ENCODE assay signal across 24 cellular contexts in the genomic region with DNA sequence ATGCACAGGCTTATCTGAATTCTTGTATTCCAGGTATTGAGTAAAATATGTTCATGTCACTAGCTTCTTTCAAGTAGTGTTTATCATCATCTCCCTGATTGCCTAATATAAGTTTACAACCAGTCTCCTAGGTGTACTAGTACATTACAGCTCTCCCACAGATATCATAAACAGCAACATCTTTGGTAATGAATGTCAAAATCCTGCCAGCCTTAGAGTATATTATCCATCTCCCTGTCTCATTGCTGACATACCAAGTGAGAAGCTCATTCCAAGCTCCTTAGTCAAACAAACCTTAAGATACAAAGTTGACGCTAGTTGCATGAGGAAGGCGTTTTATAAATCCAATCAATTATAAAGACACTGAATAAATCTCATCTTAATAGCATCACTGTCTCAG.
A peak's percentile ranks its signal among the peaks of the same experiment; 100 is the strongest.
DNase-seq lines count a peak whose midpoint lies in the region; ATAC-seq, FAIRE-seq and TF ChIP-seq lines count a peak whose summit lies in the region.
"Had no signal": no experiment of that assay in that cellular context is flagged by ENCODE, and none has a peak within 500 bp of the region (broad histone marks: within the 10 kb centered on the region; RNA-seq: fewer than 3 reads in every experiment).

No MANE protein-coding gene starts in this region.

- no peak for ATAC-seq in foreskin keratinocyte
- ATAC-seq: GM12878, Right ventricle myocardium inferior had no signal

- no peaks in the 10 kb centered on the region for H4K20me1 ChIP-seq in astrocyte (ENCODE audit: insufficient read depth, low read length)
- H4K20me1 ChIP-seq: BLaER1 had no signal

- H3K9ac ChIP-seq in astrocyte (ENCODE audit: low read length) (no peak overlapping the region), trophoblast cell (ENCODE audit: low read length) (no peak overlapping the region)
- H3K9ac ChIP-seq: BLaER1, GM23248, KMS-11 had no signal

- no peak for TF ChIP-seq EP300 in tibial nerve (IDR thresholded peaks at IDR 0.05)

- H3K79me1 ChIP-seq in trophoblast cell (ENCODE audit: low read length) = no peaks in the 10 kb centered on the region

- H3K9me3 Mint-ChIP-seq in astrocyte (ENCODE audit: unreplicated experiment) = no peaks in the 10 kb centered on the region
- H3K9me3 Mint-ChIP-seq in activated naive CD4-positive, alpha-beta T cell treated with anti-CD3 and anti-CD28 coated beads for 36 hours = peaks cover 3% of the 10 kb centered on the region

- H2BK12ac ChIP-seq in trophoblast cell (ENCODE audit: low read length) = no peak overlapping the region

- no peaks in the 10 kb centered on the region for H3K36me3 Mint-ChIP-seq in astrocyte (ENCODE audit: low read depth, unreplicated experiment)
- H3K36me3 Mint-ChIP-seq in activated naive CD4-positive, alpha-beta T cell treated with anti-CD3 and anti-CD28 coated beads for 36 hours (ENCODE audit: low read depth) = no peaks in the 10 kb centered on the region

- no peak overlapping the region for H3K18ac ChIP-seq in trophoblast cell (ENCODE audit: low read length)

- H3K4me1 ChIP-seq in astrocyte (ENCODE audit: insufficient read depth, low read length) (no peaks in the 10 kb centered on the region), foreskin keratinocyte (no peaks in the 10 kb centered on the region), trophoblast cell (ENCODE audit: control insufficient read depth in 1 of 2, insufficient read depth in 2 of 2, low read length in 2 of 2) (no peaks in the 10 kb centered on the region), tibial nerve (no peaks in the 10 kb centered on the region)
- H3K4me1 ChIP-seq: BLaER1, HAP-1 had no signal

- H3K4me3 ChIP-seq in astrocyte (ENCODE audit: insufficient read depth, low read depth, low read length) (no peak overlapping the region), trophoblast cell (ENCODE audit: low read depth, low read length) (no peak overlapping the region), tibial nerve (no peak overlapping the region)
- H3K4me3 ChIP-seq: BLaER1, GM12878, GM23248, HAP-1 had no signal

- no peak for TF ChIP-seq CTCF in astrocyte (IDR thresholded peaks at IDR 0.05; ENCODE audit: insufficient read depth, low read depth, low read length)
- no peak for TF ChIP-seq CTCF in foreskin keratinocyte (conservative IDR thresholded peaks at IDR 0.05)
- no peak for TF ChIP-seq CTCF in tibial nerve (IDR thresholded peaks at IDR 0.05)

- no peak overlapping the region for H2AK5ac ChIP-seq in trophoblast cell (ENCODE audit: low read length)

- no peak for TF ChIP-seq POLR2A in tibial nerve (IDR thresholded peaks at IDR 0.05)

- H4K12ac ChIP-seq in trophoblast cell (ENCODE audit: low read depth, low read length) = no peak overlapping the region

- H4K91ac ChIP-seq in trophoblast cell (ENCODE audit: low read depth, low read length) = no peak overlapping the region

- H3K79me2 ChIP-seq in astrocyte (ENCODE audit: insufficient read depth, low read length) = no peaks in the 10 kb centered on the region
- H3K79me2 ChIP-seq in trophoblast cell (ENCODE audit: control insufficient read depth, insufficient read depth, low read length, poor library complexity) = no peaks in the 10 kb centered on the region

- no peak overlapping the region for H3K27ac Mint-ChIP-seq in astrocyte (ENCODE audit: unreplicated experiment)
- H3K27ac Mint-ChIP-seq in activated naive CD4-positive, alpha-beta T cell treated with anti-CD3 and anti-CD28 coated beads for 36 hours = no peak overlapping the region
- H3K27ac Mint-ChIP-seq: CD4-positive, alpha-beta T cell had no signal

- H3K4ac ChIP-seq in trophoblast cell (ENCODE audit: low read depth, low read length) = no peak overlapping the region

- CTCF ChIA-PET in activated naive CD4-positive, alpha-beta T cell treated with anti-CD3 and anti-CD28 coated beads for 36 hours (lab: Charles Lee) = no interaction called here

- no peak overlapping the region for H2BK120ac ChIP-seq in trophoblast cell (ENCODE audit: insufficient read depth, low read length, poor library complexity)

- no peaks in the 10 kb centered on the region for H3K9me3 ChIP-seq in astrocyte (ENCODE audit: insufficient read depth, low read depth, low read length)
- no peaks in the 10 kb centered on the region for H3K9me3 ChIP-seq in trophoblast cell (ENCODE audit: insufficient read depth, low read depth, low read length)
- peaks cover 0 to 2% (median 0%) of the 10 kb centered on the region in 4 donors for H3K9me3 ChIP-seq in tibial nerve
- H3K9me3 ChIP-seq: BLaER1, HAP-1 had no signal

- H3K27ac ChIP-seq in astrocyte (ENCODE audit: low read depth, low read length) = no peak overlapping the region
- no peak overlapping the region for H3K27ac ChIP-seq in foreskin keratinocyte
- H3K27ac ChIP-seq in trophoblast cell (ENCODE audit: low read depth, low read length) = no peak overlapping the region
- no peak overlapping the region for H3K27ac ChIP-seq in tibial nerve
- H3K27ac ChIP-seq: BLaER1, GM23248, KMS-11 had no signal

- no peak overlapping the region for H3K14ac ChIP-seq in trophoblast cell (ENCODE audit: low read length)

- FAIRE-seq in HTR-8/SVneo (lab: Jason Lieb, UNC) (no peak), astrocyte (lab: Jason Lieb, UNC) (no peak)
- FAIRE-seq: GM12878, RCC 7860 had no signal

- H2BK5ac ChIP-seq in trophoblast cell (ENCODE audit: low read depth, low read length, poor library complexity) = no peak overlapping the region

- no peak overlapping the region for H4K8ac ChIP-seq in trophoblast cell (ENCODE audit: low read depth, low read length)

- H3K27me3 Mint-ChIP-seq in astrocyte (ENCODE audit: low read depth, unreplicated experiment) = no peaks in the 10 kb centered on the region
- no peaks in the 10 kb centered on the region for H3K27me3 Mint-ChIP-seq in activated naive CD4-positive, alpha-beta T cell treated with anti-CD3 and anti-CD28 coated beads for 36 hours (ENCODE audit: low read depth)
- H3K27me3 Mint-ChIP-seq: CD4-positive, alpha-beta T cell had no signal

- no peak overlapping the region for H3K23ac ChIP-seq in trophoblast cell (ENCODE audit: low read length)

- H2AFZ ChIP-seq in astrocyte (ENCODE audit: low read depth, low read length) = no peak overlapping the region
- no peak overlapping the region for H2AFZ ChIP-seq in trophoblast cell (ENCODE audit: insufficient read depth, low read length, poor library complexity)
- H2AFZ ChIP-seq: GM23248 had no signal

- no peak overlapping the region for H3K4me2 ChIP-seq in astrocyte (ENCODE audit: low read length)
- H3K4me2 ChIP-seq in trophoblast cell (ENCODE audit: low read length) = no peak overlapping the region
- H3K4me2 ChIP-seq: BLaER1, KMS-11 had no signal

- no peaks in the 10 kb centered on the region for H3K27me3 ChIP-seq in astrocyte (ENCODE audit: insufficient read depth, low read length)
- H3K27me3 ChIP-seq in foreskin keratinocyte = no peaks in the 10 kb centered on the region
- H3K27me3 ChIP-seq in trophoblast cell (ENCODE audit: insufficient read depth, low read length) = no peaks in the 10 kb centered on the region
- no peaks in the 10 kb centered on the region for H3K27me3 ChIP-seq in tibial nerve
- H3K27me3 ChIP-seq: BLaER1 had no signal

- DNase-seq in HTR-8/SVneo (ENCODE audit: insufficient read length, low spot score) (peak; percentile 10), astrocyte (ENCODE audit: low read depth) (peak; percentile 23), foreskin keratinocyte (peak; percentile 34 to 67), trophoblast cell (peak; percentile 1 to 27), tibial nerve (ENCODE audit: low spot score in 2 of 2) (no peak)
- DNase-seq in stimulated activated CD4-positive, alpha-beta T cell treated with anti-CD3 and anti-CD28 coated beads, Interleukin-2, amount 100 ng/mL, for 24 hours = no peak
- no peak for DNase-seq in activated naive CD4-positive, alpha-beta T cell treated with anti-CD3 and anti-CD28 coated beads for 36 hours
- DNase-seq: ACHN; CD4-positive, alpha-beta T cell; COR-L47; DND-41; GM23248; NCI-H1105 treated with DMSO at 0.1 percent for 48 hours; NCI-H1694; NCI-H2081; NCI-H2171; NCI-H524 treated with DMSO at 0.1 percent for 48 hours; NCI-H82 had no signal

- H3K36me3 ChIP-seq in astrocyte (ENCODE audit: insufficient read depth, low read length) (no peaks in the 10 kb centered on the region), trophoblast cell (ENCODE audit: control insufficient read depth in 1 of 2, insufficient read depth in 2 of 2, low read length in 2 of 2) (no peaks in the 10 kb centered on the region), tibial nerve (no peaks in the 10 kb centered on the region)
- H3K36me3 ChIP-seq: BLaER1, HAP-1 had no signal

- peaks cover 9% of the 10 kb centered on the region for H3K4me1 Mint-ChIP-seq in astrocyte (ENCODE audit: low read depth, unreplicated experiment)
- no peaks in the 10 kb centered on the region for H3K4me1 Mint-ChIP-seq in activated naive CD4-positive, alpha-beta T cell treated with anti-CD3 and anti-CD28 coated beads for 36 hours (ENCODE audit: low read depth)

- no CpG with 5 or more reads among the region's 2 CpGs for WGBS in trophoblast cell (ENCODE audit: extremely low coverage, insufficient coverage, insufficient read length)
- 87 to 95% methylated on average over 2 of the region's 2 CpGs for WGBS in tibial nerve, 2 donors

- intact Hi-C loops in activated naive CD4-positive, alpha-beta T cell treated with anti-CD3 and anti-CD28 coated beads for 36 hours (cut with micrococcal nuclease) = no loop called here

- H3K4me3 Mint-ChIP-seq in astrocyte (ENCODE audit: unreplicated experiment) = no peak overlapping the region
- no peak overlapping the region for H3K4me3 Mint-ChIP-seq in activated naive CD4-positive, alpha-beta T cell treated with anti-CD3 and anti-CD28 coated beads for 36 hours
- H3K4me3 Mint-ChIP-seq: CD4-positive, alpha-beta T cell had no signal

Comparison
In these comparisons a context has a peak if more than half of its experiments do, and no peak if none do; other contexts are left out.
1. DNase-seq: peak in HTR-8/SVneo (single experiment), astrocyte (single experiment), foreskin keratinocyte (2 of 2) and trophoblast cell (2 of 2); none in stimulated activated CD4-positive, alpha-beta T cell treated with anti-CD3 and anti-CD28 coated beads, Interleukin-2, amount 100 ng/mL, for 24 hours (0 of 2), tibial nerve (0 of 2) and activated naive CD4-positive, alpha-beta T cell treated with anti-CD3 and anti-CD28 coated beads for 36 hours (single experiment).